ENCODE assay signal across 15 cellular contexts in the genomic region with DNA sequence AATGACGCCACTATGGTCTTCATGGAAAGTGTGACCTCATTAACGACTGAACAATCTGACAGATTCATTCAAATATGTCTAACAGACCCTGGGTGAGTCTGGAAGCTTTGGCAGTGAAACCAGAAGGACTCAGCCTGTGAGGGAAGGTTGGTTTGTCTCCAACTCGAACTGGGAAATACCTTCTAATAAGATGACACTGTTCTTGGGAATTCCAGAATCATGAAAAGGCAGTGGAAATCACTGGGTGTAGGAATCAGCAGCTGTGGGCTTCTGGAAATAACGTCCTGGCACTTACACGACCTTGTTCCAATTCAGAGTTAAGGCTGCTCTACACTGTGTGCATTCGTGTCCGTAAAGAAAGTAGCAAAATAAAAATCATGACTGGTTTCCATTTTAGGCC.
DNase-seq lines count a peak whose midpoint lies in the region; ATAC-seq, FAIRE-seq and TF ChIP-seq lines count a peak whose summit lies in the region.
"Had no signal": no experiment of that assay in that cellular context is flagged by ENCODE, and none has a peak within 500 bp of the region (broad histone marks: within the 10 kb centered on the region; RNA-seq: fewer than 3 reads in every experiment).

No MANE protein-coding gene starts in this region.

- H3K36me3 ChIP-seq in skeletal muscle tissue (ENCODE audit: control insufficient read depth in 3 of 3, insufficient read depth in 3 of 3, low read length in 3 of 3) (no peaks in the 10 kb centered on the region), pancreas (no peaks in the 10 kb centered on the region)
- H3K36me3 ChIP-seq: gastrocnemius medialis, ovary had no signal

- H3K27me3 ChIP-seq in skeletal muscle tissue (ENCODE audit: control insufficient read depth in 3 of 3, insufficient read depth in 3 of 3, low read length in 3 of 3) = no peaks in the 10 kb centered on the region
- H3K27me3 ChIP-seq in pancreas = no peaks in the 10 kb centered on the region
- H3K27me3 ChIP-seq: body of pancreas, gastrocnemius medialis, ovary had no signal

- ATAC-seq in pancreas (no peak), HG03521 (IDR thresholded peaks at IDR 0.05; ENCODE audit: unreplicated experiment) (no peak)
- ATAC-seq: body of pancreas, gastrocnemius medialis had no signal

- H3K9me3 ChIP-seq in skeletal muscle tissue (ENCODE audit: control insufficient read depth in 3 of 3, low read length in 3 of 3) = no peaks in the 10 kb centered on the region
- no peaks in the 10 kb centered on the region for H3K9me3 ChIP-seq in pancreas
- H3K9me3 ChIP-seq: body of pancreas, gastrocnemius medialis, ovary had no signal

- no peak overlapping the region for H3K9ac ChIP-seq in skeletal muscle tissue (ENCODE audit: low read depth in 1 of 3, low read length in 3 of 3)

- FAIRE-seq in H54 (lab: Jason Lieb, UNC) (no peak), pancreas (lab: Jason Lieb, UNC) (no peak)

- TF ChIP-seq POLR2A in H54 (IDR thresholded peaks at IDR 0.05; ENCODE audit: low read depth, low read length) = no peak

- TF ChIP-seq CTCF in fibroblast of villous mesenchyme (IDR thresholded peaks at IDR 0.05; ENCODE audit: insufficient read depth, low read depth, low read length) = no peak
- no peak for TF ChIP-seq CTCF in pancreas (IDR thresholded peaks at IDR 0.05)
- TF ChIP-seq CTCF in GM20000 (IDR thresholded peaks at IDR 0.05; ENCODE audit: extremely low read depth, missing control alignments) = no peak

- H3K4me3 ChIP-seq in fibroblast of villous mesenchyme (ENCODE audit: low read depth, low read length) (no peak overlapping the region), skeletal muscle tissue (ENCODE audit: low read length in 3 of 3) (no peak overlapping the region), pancreas (no peak overlapping the region)
- H3K4me3 ChIP-seq: body of pancreas, gastrocnemius medialis, ovary had no signal

- DNase-seq in H54 (ENCODE audit: insufficient read length, low spot score) (peak; percentile 4), amniotic epithelial cell (ENCODE audit: low read depth) (peak; percentile 46), fibroblast of villous mesenchyme (ENCODE audit: low read depth) (peak; percentile 59), pancreas (no peak), T-helper 9 cell (no peak), GM20000 (ENCODE audit: low spot score) (no peak)
- DNase-seq: activated CD8-positive, alpha-beta memory T cell treated with anti-CD3 and anti-CD28 coated beads for 24 hours; body of pancreas; CD4-positive, alpha-beta T cell; gastrocnemius medialis; NCI-H187 treated with DMSO at 0.1 percent for 48 hours; NCI-H524; ovary had no signal

- H3K27ac ChIP-seq in skeletal muscle tissue (ENCODE audit: low read depth, low read length) (peak overlapping the region; percentile 45), pancreas (no peak overlapping the region)
- H3K27ac ChIP-seq: body of pancreas, gastrocnemius medialis, ovary had no signal

- intact Hi-C loops in pancreas (cut with DNase I) = no loop called here

- WGBS in pancreas, 2 donors = 74 to 75% methylated on average over 7 of the region's 7 CpGs

- H3K4me1 ChIP-seq in skeletal muscle tissue (ENCODE audit: control insufficient read depth in 3 of 3, insufficient read depth in 3 of 3, low read length in 3 of 3) (no peaks in the 10 kb centered on the region), pancreas (no peaks in the 10 kb centered on the region)
- H3K4me1 ChIP-seq: body of pancreas, gastrocnemius medialis had no signal

Comparison
In these comparisons a context has a peak if more than half of its experiments do, and no peak if none do; other contexts are left out.
1. DNase-seq: peak in H54 (single experiment), amniotic epithelial cell (single experiment) and fibroblast of villous mesenchyme (single experiment); none in pancreas (0 of 6), T-helper 9 cell (single experiment) and GM20000 (single experiment).